ENCODE assay signal across 15 cellular contexts in genomic region chr10:35364808-35365207, GRCh38.
"Had no signal": no experiment of that assay in that cellular context is flagged by ENCODE, and none has a peak within 500 bp of the region (broad histone marks: within the 10 kb centered on the region; RNA-seq: fewer than 3 reads in every experiment).

No MANE protein-coding gene starts in this region.

- H3K27ac ChIP-seq: adrenal gland, gastroesophageal sphincter, ovary, skin epidermis, uterus had no signal

- ATAC-seq: activated T-helper 17 cell treated with anti-CD3 and anti-CD28 coated beads, Interleukin-2, amount 50 U/mL, for 72 hours; gastroesophageal sphincter had no signal

- H3K4me3 ChIP-seq: adrenal gland, gastroesophageal sphincter, ovary, skin epidermis, uterus had no signal

- H3K36me3 ChIP-seq: adrenal gland, gastroesophageal sphincter, ovary, uterus had no signal

- H3K9me3 ChIP-seq: adrenal gland, gastroesophageal sphincter, ovary, uterus had no signal

- DNase-seq: activated B cell treated with CpG ODN at 0.5 μM for 24 hours; activated CD4-positive, alpha-beta T cell treated with anti-CD3 and anti-CD28 coated beads, Interleukin-2, amount 10 ng/mL, durations not matched to agents 24 days and 14 days; activated CD8-positive, alpha-beta memory T cell treated with anti-CD3 and anti-CD28 coated beads for 24 hours; activated naive CD4-positive, alpha-beta T cell treated with anti-CD3 and anti-CD28 coated beads, Interleukin-2, amount 50 U/mL, for 16 hours; activated T-cell treated with anti-CD3 and anti-CD28 coated beads for 4 hours; adrenal gland; central memory CD4-positive, alpha-beta T cell; effector memory CD4-positive, alpha-beta T cell; hypothalamus; ovary; retina; uterus had no signal

- H3K27me3 ChIP-seq: adrenal gland, gastroesophageal sphincter, ovary, uterus had no signal
